Comparison of ENCODE assay signal across 27 cellular contexts in genomic region chr22:44630826-44631225, GRCh38.
"Had no signal": no experiment of that assay in that cellular context is flagged by ENCODE, and none has a peak within 500 bp of the region (broad histone marks: within the 10 kb centered on the region; RNA-seq: fewer than 3 reads in every experiment).

No MANE protein-coding gene starts in this region.

- DNase-seq: head of caudate nucleus; hippocampal formation; kidney; left ventricle myocardium inferior; midbrain; mucosa of descending colon; naive thymus-derived CD4-positive, alpha-beta T cell; occipital lobe; right lobe of liver; stimulated activated CD4-positive, alpha-beta T cell treated with anti-CD3 and anti-CD28 coated beads, Interleukin-12 subunit alpha, Interleukin-12 subunit beta, amount 100 ng/mL, for 4 hours; stimulated activated CD4-positive, alpha-beta T cell treated with anti-CD3 and anti-CD28 coated beads, Interleukin-15, amount 100 ng/mL, for 24 hours; stimulated activated CD4-positive, alpha-beta T cell treated with anti-CD3 and anti-CD28 coated beads, Interleukin-2, amount 100 ng/mL, for 24 hours; stimulated activated CD4-positive, alpha-beta T cell treated with anti-CD3 and anti-CD28 coated beads, Interleukin-4, amount 100 ng/mL, for 1 hour; stimulated activated naive B cell treated with anti-CD40 and anti-IgM and Interleukin-4, amounts not matched to agents 10 μg/mL and 1 μg/mL and 100 μg/mL, for 72 hours; stimulated activated naive CD8-positive, alpha-beta T cell treated with anti-CD3 and anti-CD28 coated beads, Interleukin-15, Interleukin-2, amounts not matched to agents 100 U/mL and 50 U/mL, for 24 hours; stomach; testis; thyroid gland; transverse colon had no signal

- H3K4me1 ChIP-seq: parathyroid adenoma, right atrium auricular region, right lobe of liver, testis, transverse colon, upper lobe of right lung had no signal

- H3K9me3 ChIP-seq: mucosa of descending colon, neutrophil, right atrium auricular region, right lobe of liver, stomach, testis, thyroid gland, transverse colon, upper lobe of right lung had no signal

- H3K27me3 Mint-ChIP-seq: natural killer cell treated with Interleukin-12 subunit alpha and Interleukin-12 subunit beta and Interleukin-15 and Interleukin-18, amount 100 ng/mL, for 72 hours had no signal

- H3K4me3 ChIP-seq: left ventricle myocardium inferior, mucosa of descending colon, right atrium auricular region, right lobe of liver, skin epidermis, stomach, testis, thyroid gland, transverse colon, upper lobe of right lung had no signal

- H3K36me3 ChIP-seq: left ventricle myocardium inferior, neutrophil, right atrium auricular region, right lobe of liver, stomach, thyroid gland, transverse colon, upper lobe of right lung had no signal

- H3K36me3 Mint-ChIP-seq: memory B cell had no signal

- H2AFZ ChIP-seq: parathyroid adenoma had no signal

- H3K9ac ChIP-seq: parathyroid adenoma had no signal

- H3K27ac ChIP-seq: left ventricle myocardium inferior, neutrophil, parathyroid adenoma, right atrium auricular region, right lobe of liver, skin epidermis, stomach, testis, thyroid gland, transverse colon, upper lobe of right lung had no signal

- H3K27ac Mint-ChIP-seq: memory B cell; natural killer cell treated with Interleukin-12 subunit alpha and Interleukin-12 subunit beta and Interleukin-15 and Interleukin-18, amount 100 ng/mL, for 72 hours; progenitor cell of endocrine pancreas; stimulated activated naive B cell treated with anti-CD40 and anti-IgM and Interleukin-4, amounts not matched to agents 10 μg/mL and 1 μg/mL and 100 μg/mL, for 72 hours had no signal

- H3K4me3 Mint-ChIP-seq: memory B cell; natural killer cell treated with Interleukin-12 subunit alpha and Interleukin-12 subunit beta and Interleukin-15 and Interleukin-18, amount 100 ng/mL, for 72 hours; stimulated activated naive B cell treated with anti-CD40 and anti-IgM and Interleukin-4, amounts not matched to agents 10 μg/mL and 1 μg/mL and 100 μg/mL, for 72 hours had no signal

- ATAC-seq: mucosa of descending colon; naive thymus-derived CD4-positive, alpha-beta T cell; natural killer cell treated with Interleukin-12 subunit alpha and Interleukin-12 subunit beta and Interleukin-15 and Interleukin-18, amount 100 ng/mL, for 72 hours; right lobe of liver; stimulated activated naive B cell treated with anti-CD40 and anti-IgM and Interleukin-4, amounts not matched to agents 10 μg/mL and 1 μg/mL and 100 μg/mL, for 72 hours; stimulated activated naive CD8-positive, alpha-beta T cell treated with anti-CD3 and anti-CD28 coated beads, Interleukin-15, Interleukin-2, amounts not matched to agents 100 U/mL and 50 U/mL, for 24 hours; upper lobe of right lung had no signal

- H3K9me3 Mint-ChIP-seq: natural killer cell treated with Interleukin-12 subunit alpha and Interleukin-12 subunit beta and Interleukin-15 and Interleukin-18, amount 100 ng/mL, for 72 hours had no signal

- H3K27me3 ChIP-seq: neutrophil, right atrium auricular region, right lobe of liver, testis, thyroid gland, transverse colon, upper lobe of right lung had no signal
